2 cellular contexts compared by ENCODE assay signal in the genomic region with DNA sequence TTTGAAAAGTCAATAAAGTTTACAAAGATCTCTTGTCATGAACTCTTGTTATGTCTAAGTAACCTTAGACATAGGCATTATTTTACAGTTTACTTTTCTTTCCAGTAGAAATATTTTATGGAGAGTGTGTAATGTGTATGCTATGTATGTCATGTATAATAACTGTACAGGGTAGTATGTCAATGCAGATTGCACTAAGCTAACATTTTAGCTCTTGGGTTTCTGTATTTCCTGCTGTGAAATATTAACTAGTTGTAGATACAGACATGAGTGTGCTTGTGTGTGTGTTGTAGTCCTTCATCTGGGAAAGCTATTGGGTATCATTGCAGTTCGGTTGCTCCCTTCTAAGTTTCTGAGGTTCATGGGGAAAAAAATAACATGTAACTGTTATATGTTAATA.
A peak's percentile ranks its signal among the peaks of the same experiment; 100 is the strongest.
TF ChIP-seq lines count a peak whose summit lies in the region.

No MANE protein-coding gene starts in this region.

TF ChIP-seq in A549, 52 proteins besides CTCF, POLR2A, EP300 and RAD21 (continued from another document):
- TF ChIP-seq, protein P1, sequence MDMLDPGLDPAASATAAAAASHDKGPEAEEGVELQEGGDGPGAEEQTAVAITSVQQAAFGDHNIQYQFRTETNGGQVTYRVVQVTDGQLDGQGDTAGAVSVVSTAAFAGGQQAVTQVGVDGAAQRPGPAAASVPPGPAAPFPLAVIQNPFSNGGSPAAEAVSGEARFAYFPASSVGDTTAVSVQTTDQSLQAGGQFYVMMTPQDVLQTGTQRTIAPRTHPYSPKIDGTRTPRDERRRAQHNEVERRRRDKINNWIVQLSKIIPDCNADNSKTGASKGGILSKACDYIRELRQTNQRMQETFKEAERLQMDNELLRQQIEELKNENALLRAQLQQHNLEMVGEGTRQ (IDR thresholded peaks at IDR 0.05) = no peak
- no peak for TF ChIP-seq BHLHE40 (IDR thresholded peaks at IDR 0.05; ENCODE audit: low read depth, low read length)
- no peak for TF ChIP-seq SREBF2 (IDR thresholded peaks at IDR 0.05)
- TF ChIP-seq, protein P2, sequence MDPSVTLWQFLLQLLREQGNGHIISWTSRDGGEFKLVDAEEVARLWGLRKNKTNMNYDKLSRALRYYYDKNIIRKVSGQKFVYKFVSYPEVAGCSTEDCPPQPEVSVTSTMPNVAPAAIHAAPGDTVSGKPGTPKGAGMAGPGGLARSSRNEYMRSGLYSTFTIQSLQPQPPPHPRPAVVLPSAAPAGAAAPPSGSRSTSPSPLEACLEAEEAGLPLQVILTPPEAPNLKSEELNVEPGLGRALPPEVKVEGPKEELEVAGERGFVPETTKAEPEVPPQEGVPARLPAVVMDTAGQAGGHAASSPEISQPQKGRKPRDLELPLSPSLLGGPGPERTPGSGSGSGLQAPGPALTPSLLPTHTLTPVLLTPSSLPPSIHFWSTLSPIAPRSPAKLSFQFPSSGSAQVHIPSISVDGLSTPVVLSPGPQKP (IDR thresholded peaks at IDR 0.05; ENCODE audit: low read depth, low read length) = no peak
- no peak for TF ChIP-seq NFE2L2 (conservative IDR thresholded peaks at IDR 0.05; ENCODE audit: low read length)
- no peak for TF ChIP-seq HOXB13 (CRISPR knock-in tag; IDR thresholded peaks at IDR 0.05; ENCODE audit: low read depth)
- TF ChIP-seq CHD4 (IDR thresholded peaks at IDR 0.05; ENCODE audit: borderline replicate concordance) = no peak
- TF ChIP-seq, protein P3, sequence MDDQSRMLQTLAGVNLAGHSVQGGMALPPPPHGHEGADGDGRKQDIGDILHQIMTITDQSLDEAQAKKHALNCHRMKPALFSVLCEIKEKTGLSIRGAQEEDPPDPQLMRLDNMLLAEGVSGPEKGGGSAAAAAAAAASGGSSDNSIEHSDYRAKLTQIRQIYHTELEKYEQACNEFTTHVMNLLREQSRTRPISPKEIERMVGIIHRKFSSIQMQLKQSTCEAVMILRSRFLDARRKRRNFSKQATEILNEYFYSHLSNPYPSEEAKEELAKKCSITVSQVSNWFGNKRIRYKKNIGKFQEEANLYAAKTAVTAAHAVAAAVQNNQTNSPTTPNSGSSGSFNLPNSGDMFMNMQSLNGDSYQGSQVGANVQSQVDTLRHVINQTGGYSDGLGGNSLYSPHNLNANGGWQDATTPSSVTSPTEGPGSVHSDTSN (IDR thresholded peaks at IDR 0.05) = no peak
- TF ChIP-seq ZC3H11A (IDR thresholded peaks at IDR 0.05) = no peak

TF ChIP-seq in HepG2, 621 proteins besides CTCF, POLR2A, EP300 and RAD21 (continued from another document and continues in another):
- TF ChIP-seq, protein P4, sequence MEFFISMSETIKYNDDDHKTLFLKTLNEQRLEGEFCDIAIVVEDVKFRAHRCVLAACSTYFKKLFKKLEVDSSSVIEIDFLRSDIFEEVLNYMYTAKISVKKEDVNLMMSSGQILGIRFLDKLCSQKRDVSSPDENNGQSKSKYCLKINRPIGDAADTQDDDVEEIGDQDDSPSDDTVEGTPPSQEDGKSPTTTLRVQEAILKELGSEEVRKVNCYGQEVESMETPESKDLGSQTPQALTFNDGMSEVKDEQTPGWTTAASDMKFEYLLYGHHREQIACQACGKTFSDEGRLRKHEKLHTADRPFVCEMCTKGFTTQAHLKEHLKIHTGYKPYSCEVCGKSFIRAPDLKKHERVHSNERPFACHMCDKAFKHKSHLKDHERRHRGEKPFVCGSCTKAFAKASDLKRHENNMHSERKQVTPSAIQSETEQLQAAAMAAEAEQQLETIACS (CRISPR knock-in tag; IDR thresholded peaks at IDR 0.05) = no peak
- 0 out of 2 replicates have a peak, but pooled peaks have one; percentile 15 for TF ChIP-seq SOX5 (CRISPR knock-in tag; IDR thresholded peaks at IDR 0.05; ENCODE audit: borderline replicate concordance)
- TF ChIP-seq NCOA1 (CRISPR knock-in tag; IDR thresholded peaks at IDR 0.05) = no peak
- TF ChIP-seq NFRKB (IDR thresholded peaks at IDR 0.05) = no peak
- peak; percentile 47 for TF ChIP-seq CEBPG (CRISPR knock-in tag; IDR thresholded peaks at IDR 0.05)
- no peak for TF ChIP-seq SYNCRIP (IDR thresholded peaks at IDR 0.05; ENCODE audit: insufficient read depth, low read depth, low read length)
- TF ChIP-seq, protein P5, sequence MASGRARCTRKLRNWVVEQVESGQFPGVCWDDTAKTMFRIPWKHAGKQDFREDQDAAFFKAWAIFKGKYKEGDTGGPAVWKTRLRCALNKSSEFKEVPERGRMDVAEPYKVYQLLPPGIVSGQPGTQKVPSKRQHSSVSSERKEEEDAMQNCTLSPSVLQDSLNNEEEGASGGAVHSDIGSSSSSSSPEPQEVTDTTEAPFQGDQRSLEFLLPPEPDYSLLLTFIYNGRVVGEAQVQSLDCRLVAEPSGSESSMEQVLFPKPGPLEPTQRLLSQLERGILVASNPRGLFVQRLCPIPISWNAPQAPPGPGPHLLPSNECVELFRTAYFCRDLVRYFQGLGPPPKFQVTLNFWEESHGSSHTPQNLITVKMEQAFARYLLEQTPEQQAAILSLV (CRISPR knock-in tag; IDR thresholded peaks at IDR 0.05; ENCODE audit: borderline replicate concordance) = no peak
- peak; percentile 78 for TF ChIP-seq ELF3 (CRISPR knock-in tag; IDR thresholded peaks at IDR 0.05)
- TF ChIP-seq ZFP36L2 (CRISPR knock-in tag; IDR thresholded peaks at IDR 0.05) = no peak
- no peak for TF ChIP-seq MBD4 (IDR thresholded peaks at IDR 0.05; ENCODE audit: borderline replicate concordance, low read length)
- no peak for TF ChIP-seq FOXP1 (IDR thresholded peaks at IDR 0.05)
- 0 out of 2 replicates have a peak, but pooled peaks have one; percentile 13 for TF ChIP-seq FOXP1 (CRISPR knock-in tag; IDR thresholded peaks at IDR 0.05)
- TF ChIP-seq, protein P6, sequence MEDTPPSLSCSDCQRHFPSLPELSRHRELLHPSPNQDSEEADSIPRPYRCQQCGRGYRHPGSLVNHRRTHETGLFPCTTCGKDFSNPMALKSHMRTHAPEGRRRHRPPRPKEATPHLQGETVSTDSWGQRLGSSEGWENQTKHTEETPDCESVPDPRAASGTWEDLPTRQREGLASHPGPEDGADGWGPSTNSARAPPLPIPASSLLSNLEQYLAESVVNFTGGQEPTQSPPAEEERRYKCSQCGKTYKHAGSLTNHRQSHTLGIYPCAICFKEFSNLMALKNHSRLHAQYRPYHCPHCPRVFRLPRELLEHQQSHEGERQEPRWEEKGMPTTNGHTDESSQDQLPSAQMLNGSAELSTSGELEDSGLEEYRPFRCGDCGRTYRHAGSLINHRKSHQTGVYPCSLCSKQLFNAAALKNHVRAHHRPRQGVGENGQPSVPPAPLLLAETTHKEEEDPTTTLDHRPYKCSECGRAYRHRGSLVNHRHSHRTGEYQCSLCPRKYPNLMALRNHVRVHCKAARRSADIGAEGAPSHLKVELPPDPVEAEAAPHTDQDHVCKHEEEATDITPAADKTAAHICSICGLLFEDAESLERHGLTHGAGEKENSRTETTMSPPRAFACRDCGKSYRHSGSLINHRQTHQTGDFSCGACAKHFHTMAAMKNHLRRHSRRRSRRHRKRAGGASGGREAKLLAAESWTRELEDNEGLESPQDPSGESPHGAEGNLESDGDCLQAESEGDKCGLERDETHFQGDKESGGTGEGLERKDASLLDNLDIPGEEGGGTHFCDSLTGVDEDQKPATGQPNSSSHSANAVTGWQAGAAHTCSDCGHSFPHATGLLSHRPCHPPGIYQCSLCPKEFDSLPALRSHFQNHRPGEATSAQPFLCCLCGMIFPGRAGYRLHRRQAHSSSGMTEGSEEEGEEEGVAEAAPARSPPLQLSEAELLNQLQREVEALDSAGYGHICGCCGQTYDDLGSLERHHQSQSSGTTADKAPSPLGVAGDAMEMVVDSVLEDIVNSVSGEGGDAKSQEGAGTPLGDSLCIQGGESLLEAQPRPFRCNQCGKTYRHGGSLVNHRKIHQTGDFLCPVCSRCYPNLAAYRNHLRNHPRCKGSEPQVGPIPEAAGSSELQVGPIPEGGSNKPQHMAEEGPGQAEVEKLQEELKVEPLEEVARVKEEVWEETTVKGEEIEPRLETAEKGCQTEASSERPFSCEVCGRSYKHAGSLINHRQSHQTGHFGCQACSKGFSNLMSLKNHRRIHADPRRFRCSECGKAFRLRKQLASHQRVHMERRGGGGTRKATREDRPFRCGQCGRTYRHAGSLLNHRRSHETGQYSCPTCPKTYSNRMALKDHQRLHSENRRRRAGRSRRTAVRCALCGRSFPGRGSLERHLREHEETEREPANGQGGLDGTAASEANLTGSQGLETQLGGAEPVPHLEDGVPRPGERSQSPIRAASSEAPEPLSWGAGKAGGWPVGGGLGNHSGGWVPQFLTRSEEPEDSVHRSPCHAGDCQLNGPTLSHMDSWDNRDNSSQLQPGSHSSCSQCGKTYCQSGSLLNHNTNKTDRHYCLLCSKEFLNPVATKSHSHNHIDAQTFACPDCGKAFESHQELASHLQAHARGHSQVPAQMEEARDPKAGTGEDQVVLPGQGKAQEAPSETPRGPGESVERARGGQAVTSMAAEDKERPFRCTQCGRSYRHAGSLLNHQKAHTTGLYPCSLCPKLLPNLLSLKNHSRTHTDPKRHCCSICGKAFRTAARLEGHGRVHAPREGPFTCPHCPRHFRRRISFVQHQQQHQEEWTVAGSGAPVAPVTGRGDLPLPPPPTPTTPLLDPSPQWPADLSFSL (CRISPR knock-in tag; IDR thresholded peaks at IDR 0.05) = peak; percentile 84
- TF ChIP-seq, protein P7, sequence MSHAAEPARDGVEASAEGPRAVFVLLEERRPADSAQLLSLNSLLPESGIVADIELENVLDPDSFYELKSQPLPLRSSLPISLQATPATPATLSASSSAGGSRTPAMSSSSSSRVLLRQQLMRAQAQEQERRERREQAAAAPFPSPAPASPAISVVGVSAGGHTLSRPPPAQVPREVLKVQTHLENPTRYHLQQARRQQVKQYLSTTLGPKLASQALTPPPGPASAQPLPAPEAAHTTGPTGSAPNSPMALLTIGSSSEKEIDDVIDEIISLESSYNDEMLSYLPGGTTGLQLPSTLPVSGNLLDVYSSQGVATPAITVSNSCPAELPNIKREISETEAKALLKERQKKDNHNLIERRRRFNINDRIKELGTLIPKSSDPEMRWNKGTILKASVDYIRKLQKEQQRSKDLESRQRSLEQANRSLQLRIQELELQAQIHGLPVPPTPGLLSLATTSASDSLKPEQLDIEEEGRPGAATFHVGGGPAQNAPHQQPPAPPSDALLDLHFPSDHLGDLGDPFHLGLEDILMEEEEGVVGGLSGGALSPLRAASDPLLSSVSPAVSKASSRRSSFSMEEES (CRISPR knock-in tag; IDR thresholded peaks at IDR 0.05) = 0 out of 2 replicates have a peak, but pooled peaks have one; percentile 24
- TF ChIP-seq, protein P8, sequence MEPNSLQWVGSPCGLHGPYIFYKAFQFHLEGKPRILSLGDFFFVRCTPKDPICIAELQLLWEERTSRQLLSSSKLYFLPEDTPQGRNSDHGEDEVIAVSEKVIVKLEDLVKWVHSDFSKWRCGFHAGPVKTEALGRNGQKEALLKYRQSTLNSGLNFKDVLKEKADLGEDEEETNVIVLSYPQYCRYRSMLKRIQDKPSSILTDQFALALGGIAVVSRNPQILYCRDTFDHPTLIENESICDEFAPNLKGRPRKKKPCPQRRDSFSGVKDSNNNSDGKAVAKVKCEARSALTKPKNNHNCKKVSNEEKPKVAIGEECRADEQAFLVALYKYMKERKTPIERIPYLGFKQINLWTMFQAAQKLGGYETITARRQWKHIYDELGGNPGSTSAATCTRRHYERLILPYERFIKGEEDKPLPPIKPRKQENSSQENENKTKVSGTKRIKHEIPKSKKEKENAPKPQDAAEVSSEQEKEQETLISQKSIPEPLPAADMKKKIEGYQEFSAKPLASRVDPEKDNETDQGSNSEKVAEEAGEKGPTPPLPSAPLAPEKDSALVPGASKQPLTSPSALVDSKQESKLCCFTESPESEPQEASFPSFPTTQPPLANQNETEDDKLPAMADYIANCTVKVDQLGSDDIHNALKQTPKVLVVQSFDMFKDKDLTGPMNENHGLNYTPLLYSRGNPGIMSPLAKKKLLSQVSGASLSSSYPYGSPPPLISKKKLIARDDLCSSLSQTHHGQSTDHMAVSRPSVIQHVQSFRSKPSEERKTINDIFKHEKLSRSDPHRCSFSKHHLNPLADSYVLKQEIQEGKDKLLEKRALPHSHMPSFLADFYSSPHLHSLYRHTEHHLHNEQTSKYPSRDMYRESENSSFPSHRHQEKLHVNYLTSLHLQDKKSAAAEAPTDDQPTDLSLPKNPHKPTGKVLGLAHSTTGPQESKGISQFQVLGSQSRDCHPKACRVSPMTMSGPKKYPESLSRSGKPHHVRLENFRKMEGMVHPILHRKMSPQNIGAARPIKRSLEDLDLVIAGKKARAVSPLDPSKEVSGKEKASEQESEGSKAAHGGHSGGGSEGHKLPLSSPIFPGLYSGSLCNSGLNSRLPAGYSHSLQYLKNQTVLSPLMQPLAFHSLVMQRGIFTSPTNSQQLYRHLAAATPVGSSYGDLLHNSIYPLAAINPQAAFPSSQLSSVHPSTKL (CRISPR knock-in tag; IDR thresholded peaks at IDR 0.05) = peak; percentile 43; the same call in 1 of the 2 replicates
- peak; percentile 66; the same call in 1 of the 2 replicates for TF ChIP-seq GATAD2A (CRISPR knock-in tag; IDR thresholded peaks at IDR 0.05)
- TF ChIP-seq, protein P9, sequence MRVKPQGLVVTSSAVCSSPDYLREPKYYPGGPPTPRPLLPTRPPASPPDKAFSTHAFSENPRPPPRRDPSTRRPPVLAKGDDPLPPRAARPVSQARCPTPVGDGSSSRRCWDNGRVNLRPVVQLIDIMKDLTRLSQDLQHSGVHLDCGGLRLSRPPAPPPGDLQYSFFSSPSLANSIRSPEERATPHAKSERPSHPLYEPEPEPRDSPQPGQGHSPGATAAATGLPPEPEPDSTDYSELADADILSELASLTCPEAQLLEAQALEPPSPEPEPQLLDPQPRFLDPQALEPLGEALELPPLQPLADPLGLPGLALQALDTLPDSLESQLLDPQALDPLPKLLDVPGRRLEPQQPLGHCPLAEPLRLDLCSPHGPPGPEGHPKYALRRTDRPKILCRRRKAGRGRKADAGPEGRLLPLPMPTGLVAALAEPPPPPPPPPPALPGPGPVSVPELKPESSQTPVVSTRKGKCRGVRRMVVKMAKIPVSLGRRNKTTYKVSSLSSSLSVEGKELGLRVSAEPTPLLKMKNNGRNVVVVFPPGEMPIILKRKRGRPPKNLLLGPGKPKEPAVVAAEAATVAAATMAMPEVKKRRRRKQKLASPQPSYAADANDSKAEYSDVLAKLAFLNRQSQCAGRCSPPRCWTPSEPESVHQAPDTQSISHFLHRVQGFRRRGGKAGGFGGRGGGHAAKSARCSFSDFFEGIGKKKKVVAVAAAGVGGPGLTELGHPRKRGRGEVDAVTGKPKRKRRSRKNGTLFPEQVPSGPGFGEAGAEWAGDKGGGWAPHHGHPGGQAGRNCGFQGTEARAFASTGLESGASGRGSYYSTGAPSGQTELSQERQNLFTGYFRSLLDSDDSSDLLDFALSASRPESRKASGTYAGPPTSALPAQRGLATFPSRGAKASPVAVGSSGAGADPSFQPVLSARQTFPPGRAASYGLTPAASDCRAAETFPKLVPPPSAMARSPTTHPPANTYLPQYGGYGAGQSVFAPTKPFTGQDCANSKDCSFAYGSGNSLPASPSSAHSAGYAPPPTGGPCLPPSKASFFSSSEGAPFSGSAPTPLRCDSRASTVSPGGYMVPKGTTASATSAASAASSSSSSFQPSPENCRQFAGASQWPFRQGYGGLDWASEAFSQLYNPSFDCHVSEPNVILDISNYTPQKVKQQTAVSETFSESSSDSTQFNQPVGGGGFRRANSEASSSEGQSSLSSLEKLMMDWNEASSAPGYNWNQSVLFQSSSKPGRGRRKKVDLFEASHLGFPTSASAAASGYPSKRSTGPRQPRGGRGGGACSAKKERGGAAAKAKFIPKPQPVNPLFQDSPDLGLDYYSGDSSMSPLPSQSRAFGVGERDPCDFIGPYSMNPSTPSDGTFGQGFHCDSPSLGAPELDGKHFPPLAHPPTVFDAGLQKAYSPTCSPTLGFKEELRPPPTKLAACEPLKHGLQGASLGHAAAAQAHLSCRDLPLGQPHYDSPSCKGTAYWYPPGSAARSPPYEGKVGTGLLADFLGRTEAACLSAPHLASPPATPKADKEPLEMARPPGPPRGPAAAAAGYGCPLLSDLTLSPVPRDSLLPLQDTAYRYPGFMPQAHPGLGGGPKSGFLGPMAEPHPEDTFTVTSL (CRISPR knock-in tag; IDR thresholded peaks at IDR 0.05; ENCODE audit: borderline replicate concordance) = 0 out of 2 replicates have a peak, but pooled peaks have one; percentile 23
- TF ChIP-seq ZNF614 (CRISPR knock-in tag; IDR thresholded peaks at IDR 0.05; ENCODE audit: borderline replicate concordance) = peak; percentile 21; the same call in 1 of the 2 replicates
- TF ChIP-seq, protein P10, sequence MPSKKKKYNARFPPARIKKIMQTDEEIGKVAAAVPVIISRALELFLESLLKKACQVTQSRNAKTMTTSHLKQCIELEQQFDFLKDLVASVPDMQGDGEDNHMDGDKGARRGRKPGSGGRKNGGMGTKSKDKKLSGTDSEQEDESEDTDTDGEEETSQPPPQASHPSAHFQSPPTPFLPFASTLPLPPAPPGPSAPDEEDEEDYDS (CRISPR knock-in tag; IDR thresholded peaks at IDR 0.05) = peak; percentile 35; the same call in 1 of the 2 replicates
